In the genomic region with DNA sequence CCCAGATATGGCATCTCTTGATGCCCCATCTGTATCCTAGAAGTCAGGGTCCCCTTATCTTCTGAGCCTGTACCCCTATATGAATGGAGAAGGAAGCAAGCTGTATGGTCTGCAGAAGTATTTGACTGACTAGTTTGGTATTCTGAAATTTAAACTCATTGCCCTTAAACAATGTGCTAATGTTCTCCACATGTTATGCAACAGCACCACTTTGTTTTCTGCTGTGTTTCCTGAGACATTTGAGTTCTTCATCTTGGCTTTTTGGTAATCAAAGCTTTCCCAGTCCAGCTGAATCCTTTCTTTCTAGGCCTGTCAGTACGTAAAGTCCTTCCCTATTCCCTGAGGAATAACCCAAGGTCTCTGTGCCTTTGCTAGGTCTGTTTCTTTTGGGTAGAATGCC, we compare ENCODE assay signal across 20 cellular contexts.
DNase-seq lines count a peak whose midpoint lies in the region; ATAC-seq and TF ChIP-seq lines count a peak whose summit lies in the region.
"Had no signal": no experiment of that assay in that cellular context is flagged by ENCODE, and none has a peak within 500 bp of the region (broad histone marks: within the 10 kb centered on the region; RNA-seq: fewer than 3 reads in every experiment).

No MANE protein-coding gene starts in this region.

- DNase-seq in GM23248 (peak; percentile 50), SK-MEL-5 (ENCODE audit: low read depth, low spot score) (peak; percentile 11), fibroblast of gingiva (ENCODE audit: low read depth) (peak; percentile 54), left lung (no peak), DMS153 (lab: John Stamatoyannopoulos, UW) (no peak)
- DNase-seq in activated CD4-positive, CD25-positive, alpha-beta regulatory T cell treated with anti-CD3 and anti-CD28 coated beads, Interleukin-2, amount 50 U/mL, for 72 hours: no peak
- DNase-seq: activated CD8-positive, alpha-beta T cell treated with anti-CD3 and anti-CD28 coated beads, Interleukin-2, amount 10 ng/mL, durations not matched to agents 7 days and 5 days; activated naive CD4-positive, alpha-beta T cell treated with anti-CD3 and anti-CD28 coated beads, Interleukin-2, amount 10 ng/mL, durations not matched to agents 7 days and 5 days; activated T-cell treated with anti-CD3 and anti-CD28 coated beads, Interleukin-2, amount 50 U/mL, for 4 hours; BE2C; COR-L47; EL; head of caudate nucleus; naive thymus-derived CD4-positive, alpha-beta T cell; NCI-H1105 treated with DMSO at 0.1 percent for 48 hours; NCI-H524 treated with DMSO at 0.1 percent for 48 hours; stimulated activated naive CD8-positive, alpha-beta T cell treated with anti-CD3 and anti-CD28 coated beads, Interleukin-15, amount 100 ng/mL, for 72 hours had no signal

- no peaks in the 10 kb centered on the region for H3K79me2 ChIP-seq in GM23248 (ENCODE audit: insufficient read depth)

- H3K4me3 ChIP-seq in GM23248: no peak overlapping the region
- H3K4me3 ChIP-seq in left lung: no peak overlapping the region
- H3K4me3 ChIP-seq: SJSA1 had no signal

- H3F3A ChIP-seq in GM23248 (ENCODE audit: insufficient read depth): peaks cover 22% of the 10 kb centered on the region

- H3K4me2 ChIP-seq in GM23248 (ENCODE audit: unreplicated experiment): no peak overlapping the region
- H3K4me2 ChIP-seq: KMS-11 had no signal

- ATAC-seq in left lung (peak; percentile 34), HG03139 (IDR thresholded peaks at IDR 0.05; ENCODE audit: unreplicated experiment) (no peak)
- ATAC-seq: activated CD8-positive, alpha-beta T cell treated with anti-CD3 and anti-CD28 coated beads, Interleukin-2, amount 10 ng/mL, durations not matched to agents 7 days and 5 days; activated T-cell treated with anti-CD3 and anti-CD28 coated beads, Interleukin-2, amount 50 U/mL, for 4 hours; naive thymus-derived CD4-positive, alpha-beta T cell; stimulated activated naive CD8-positive, alpha-beta T cell treated with anti-CD3 and anti-CD28 coated beads, Interleukin-15, amount 100 ng/mL, for 72 hours had no signal

- no peaks in the 10 kb centered on the region for H3K9me2 ChIP-seq in GM23248 (ENCODE audit: insufficient read depth)

- H3K36me3 ChIP-seq in GM23248 (ENCODE audit: low read depth): no peaks in the 10 kb centered on the region
- H3K36me3 ChIP-seq in left lung: no peaks in the 10 kb centered on the region
- H3K36me3 ChIP-seq: BE2C, SJSA1 had no signal

- H3K9me3 ChIP-seq in GM23248 (ENCODE audit: low read depth) (no peaks in the 10 kb centered on the region), left lung (no peaks in the 10 kb centered on the region)
- H3K9me3 ChIP-seq: BE2C, SJSA1 had no signal

- H3K9ac ChIP-seq in GM23248: no peak overlapping the region
- H3K9ac ChIP-seq: KMS-11 had no signal

- no peaks in the 10 kb centered on the region for H4K20me1 ChIP-seq in GM23248 (ENCODE audit: insufficient read depth)

- H3K27ac ChIP-seq in GM23248 (no peak overlapping the region), left lung (no peak overlapping the region)
- H3K27ac ChIP-seq: KMS-11, SJSA1 had no signal

- no peak overlapping the region for H2AFZ ChIP-seq in GM23248

- peaks cover 17% of the 10 kb centered on the region for H3K4me1 ChIP-seq in GM23248 (ENCODE audit: insufficient read depth)
- peaks cover 0 to 4% of the 10 kb centered on the region in 2 donors for H3K4me1 ChIP-seq in left lung
- H3K4me1 ChIP-seq: BE2C had no signal

- no peak for TF ChIP-seq CTCF in left lung (IDR thresholded peaks at IDR 0.05)

- in situ Hi-C loops in GM23248 (cut with MboI): no loop called here
- in situ Hi-C loops in SK-MEL-5 (cut with HindIII; ENCODE audit: low pct_unique_long_range_greater_than_20kb, low sequenced_read_pairs): no loop called here

- H3K27me3 ChIP-seq in GM23248 (replicated peaks; ENCODE audit: insufficient read depth): no peaks in the 10 kb centered on the region
- H3K27me3 ChIP-seq in left lung: no peaks in the 10 kb centered on the region
- H3K27me3 ChIP-seq: BE2C, SJSA1 had no signal

- WGBS in GM23248 (ENCODE audit: low coverage in 1 of 2, low lambda C conversion rate in 2 of 2, missing lambda C conversion rate in 2 of 2), 2 experiments: 54 to 60% methylated on average over 1 of the region's 1 CpG

- intact Hi-C loops in left lung (cut with DNase I): no loop called here

Comparison
In these comparisons a context has a peak if more than half of its experiments do, and no peak if none do; other contexts are left out.
1. DNase-seq: peak in GM23248 (single experiment), SK-MEL-5 (single experiment) and fibroblast of gingiva (single experiment); none in left lung (0 of 2), DMS153 (single experiment) and activated CD4-positive, CD25-positive, alpha-beta regulatory T cell treated with anti-CD3 and anti-CD28 coated beads, Interleukin-2, amount 50 U/mL, for 72 hours (single experiment).